Comparison of ENCODE assay signal across 1 cellular context in the genomic region with DNA sequence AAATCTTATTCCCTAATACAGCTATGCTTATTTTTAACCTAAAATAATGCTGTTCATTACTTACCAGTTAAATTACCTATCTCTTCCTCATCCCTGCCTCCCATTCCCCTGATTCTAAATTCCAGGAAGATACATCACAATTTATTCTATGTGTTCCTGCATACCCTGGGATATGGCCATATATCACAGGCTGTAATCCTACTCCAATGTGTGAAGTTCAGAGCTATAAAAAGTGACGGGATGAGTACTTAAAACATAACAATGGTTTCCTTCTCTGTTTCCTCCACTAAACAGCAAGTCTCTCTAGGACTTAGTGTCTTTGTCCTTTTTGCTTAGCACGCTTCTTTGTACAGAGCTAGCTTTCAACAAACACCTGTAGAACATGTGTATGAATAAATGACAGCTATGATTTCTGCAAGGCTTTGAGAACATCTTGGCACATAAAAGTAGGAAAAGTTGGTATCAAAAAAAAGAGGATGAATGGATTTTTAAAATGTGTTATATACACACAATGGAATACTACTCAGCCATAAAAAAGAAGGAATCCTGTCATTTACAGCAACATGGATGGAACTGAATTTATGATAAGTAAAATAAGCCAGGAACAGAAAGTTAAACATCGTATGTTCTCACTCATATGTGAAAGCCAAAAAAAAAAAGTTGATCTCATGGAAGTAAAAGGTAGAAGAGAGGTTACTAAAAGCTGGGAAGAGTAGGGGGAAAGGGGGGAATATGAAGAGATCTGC.
TF ChIP-seq lines count a peak whose summit lies in the region.

No MANE protein-coding gene starts in this region.

TF ChIP-seq in HEK293, 187 proteins besides CTCF, POLR2A, EP300 and RAD21 (continued from another document):
- TF ChIP-seq KLF17 (tag by site-specific recombination; IDR thresholded peaks at IDR 0.05) (no peak), ZNF701 (tag by site-specific recombination; IDR thresholded peaks at IDR 0.05) (no peak), GLI4 (tag by site-specific recombination; IDR thresholded peaks at IDR 0.05) (no peak), ZBTB10 (tag by site-specific recombination; IDR thresholded peaks at IDR 0.05) (no peak), PRDM1 (tag by site-specific recombination; IDR thresholded peaks at IDR 0.05) (peak; percentile 9; the same call in 1 of the 2 replicates), ZNF138 (tag by site-specific recombination; IDR thresholded peaks at IDR 0.05; ENCODE audit: borderline replicate concordance) (no peak), ZNF768 (tag by site-specific recombination; IDR thresholded peaks at IDR 0.05) (0 out of 2 replicates have a peak, but pooled peaks have one; percentile 5), PRDM6 (tag by site-specific recombination; IDR thresholded peaks at IDR 0.05) (no peak), ZNF580 (tag by site-specific recombination; IDR thresholded peaks at IDR 0.05) (peak; percentile 73), ZNF175 (tag by site-specific recombination; IDR thresholded peaks at IDR 0.05) (no peak), ZNF623 (tag by site-specific recombination; IDR thresholded peaks at IDR 0.05) (no peak), ZNF571 (tag by site-specific recombination; IDR thresholded peaks at IDR 0.05) (no peak), YY2 (tag by site-specific recombination; IDR thresholded peaks at IDR 0.05) (no peak)
- TF ChIP-seq, protein P1, sequence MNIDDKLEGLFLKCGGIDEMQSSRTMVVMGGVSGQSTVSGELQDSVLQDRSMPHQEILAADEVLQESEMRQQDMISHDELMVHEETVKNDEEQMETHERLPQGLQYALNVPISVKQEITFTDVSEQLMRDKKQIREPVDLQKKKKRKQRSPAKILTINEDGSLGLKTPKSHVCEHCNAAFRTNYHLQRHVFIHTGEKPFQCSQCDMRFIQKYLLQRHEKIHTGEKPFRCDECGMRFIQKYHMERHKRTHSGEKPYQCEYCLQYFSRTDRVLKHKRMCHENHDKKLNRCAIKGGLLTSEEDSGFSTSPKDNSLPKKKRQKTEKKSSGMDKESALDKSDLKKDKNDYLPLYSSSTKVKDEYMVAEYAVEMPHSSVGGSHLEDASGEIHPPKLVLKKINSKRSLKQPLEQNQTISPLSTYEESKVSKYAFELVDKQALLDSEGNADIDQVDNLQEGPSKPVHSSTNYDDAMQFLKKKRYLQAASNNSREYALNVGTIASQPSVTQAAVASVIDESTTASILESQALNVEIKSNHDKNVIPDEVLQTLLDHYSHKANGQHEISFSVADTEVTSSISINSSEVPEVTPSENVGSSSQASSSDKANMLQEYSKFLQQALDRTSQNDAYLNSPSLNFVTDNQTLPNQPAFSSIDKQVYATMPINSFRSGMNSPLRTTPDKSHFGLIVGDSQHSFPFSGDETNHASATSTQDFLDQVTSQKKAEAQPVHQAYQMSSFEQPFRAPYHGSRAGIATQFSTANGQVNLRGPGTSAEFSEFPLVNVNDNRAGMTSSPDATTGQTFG (tag by site-specific recombination; IDR thresholded peaks at IDR 0.05; ENCODE audit: borderline replicate concordance) = no peak
- TF ChIP-seq, protein P2, sequence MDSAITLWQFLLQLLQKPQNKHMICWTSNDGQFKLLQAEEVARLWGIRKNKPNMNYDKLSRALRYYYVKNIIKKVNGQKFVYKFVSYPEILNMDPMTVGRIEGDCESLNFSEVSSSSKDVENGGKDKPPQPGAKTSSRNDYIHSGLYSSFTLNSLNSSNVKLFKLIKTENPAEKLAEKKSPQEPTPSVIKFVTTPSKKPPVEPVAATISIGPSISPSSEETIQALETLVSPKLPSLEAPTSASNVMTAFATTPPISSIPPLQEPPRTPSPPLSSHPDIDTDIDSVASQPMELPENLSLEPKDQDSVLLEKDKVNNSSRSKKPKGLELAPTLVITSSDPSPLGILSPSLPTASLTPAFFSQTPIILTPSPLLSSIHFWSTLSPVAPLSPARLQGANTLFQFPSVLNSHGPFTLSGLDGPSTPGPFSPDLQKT (IDR thresholded peaks at IDR 0.05; ENCODE audit: borderline replicate concordance, low read depth, low read length) = no peak
TF ChIP-seq in HEK293: peak in this region for 6.
